ENCODE assay signal across 8 cellular contexts in genomic region chr12:109052097-109052414, GRCh38. TPM values are rescaled to one million over a fixed set of nuclear protein-coding genes. Genes with fewer than 3 reads are reported as not detected.
DNase-seq lines count a peak whose midpoint lies in the region; ATAC-seq and TF ChIP-seq lines count a peak whose summit lies in the region.

No MANE protein-coding gene starts in this region.

- no peak for TF ChIP-seq CTCF in HFFc6 (IDR thresholded peaks at IDR 0.05)

- peaks cover 23% of the 10 kb centered on the region for H3K4me1 Mint-ChIP-seq in HFFc6 (ENCODE audit: low read depth)
- peaks cover 5% of the 10 kb centered on the region for H3K4me1 Mint-ChIP-seq in activated T-helper 17 cell treated with anti-CD3 and anti-CD28 coated beads, Interleukin-2, amount 50 U/mL, for 72 hours
- peaks cover 12% of the 10 kb centered on the region for H3K4me1 Mint-ChIP-seq in stimulated activated naive CD8-positive, alpha-beta T cell treated with anti-CD3 and anti-CD28 coated beads, Interleukin-15, amount 100 ng/mL, for 72 hours

- H3K9me3 Mint-ChIP-seq in HFFc6, result no peaks in the 10 kb centered on the region
- H3K9me3 Mint-ChIP-seq in activated T-helper 17 cell treated with anti-CD3 and anti-CD28 coated beads, Interleukin-2, amount 50 U/mL, for 72 hours, result no peaks in the 10 kb centered on the region
- H3K9me3 Mint-ChIP-seq in stimulated activated naive CD8-positive, alpha-beta T cell treated with anti-CD3 and anti-CD28 coated beads, Interleukin-15, amount 100 ng/mL, for 72 hours, result no peaks in the 10 kb centered on the region

- H3K27me3 Mint-ChIP-seq in HFFc6 (ENCODE audit: insufficient read depth), result peaks cover 2% of the 10 kb centered on the region; the same call in 1 of the 2 replicates
- no peaks in the 10 kb centered on the region for H3K27me3 Mint-ChIP-seq in activated T-helper 17 cell treated with anti-CD3 and anti-CD28 coated beads, Interleukin-2, amount 50 U/mL, for 72 hours
- no peaks in the 10 kb centered on the region for H3K27me3 Mint-ChIP-seq in stimulated activated naive CD8-positive, alpha-beta T cell treated with anti-CD3 and anti-CD28 coated beads, Interleukin-15, amount 100 ng/mL, for 72 hours

- no peaks in the 10 kb centered on the region for H3K27me3 ChIP-seq in iPS-15b (ENCODE audit: control insufficient read depth, insufficient read depth, low read length)

- H3K9me3 ChIP-seq in iPS-15b (ENCODE audit: control insufficient read depth, insufficient read depth, low read length), result no peaks in the 10 kb centered on the region

- H3K4me3 Mint-ChIP-seq in HFFc6, result peak overlapping the region; percentile 99
- peak overlapping the region; percentile 82 for H3K4me3 Mint-ChIP-seq in activated T-helper 17 cell treated with anti-CD3 and anti-CD28 coated beads, Interleukin-2, amount 50 U/mL, for 72 hours
- H3K4me3 Mint-ChIP-seq in stimulated activated naive CD8-positive, alpha-beta T cell treated with anti-CD3 and anti-CD28 coated beads, Interleukin-15, amount 100 ng/mL, for 72 hours, result peak overlapping the region; percentile 93 to 97

- H3K36me3 ChIP-seq in iPS-15b (ENCODE audit: control insufficient read depth, insufficient read depth, low read length), result no peaks in the 10 kb centered on the region

- no peak for ATAC-seq in activated T-helper 17 cell treated with anti-CD3 and anti-CD28 coated beads, Interleukin-2, amount 50 U/mL, for 72 hours (replicated peaks)
- no peak for ATAC-seq in stimulated activated naive CD8-positive, alpha-beta T cell treated with anti-CD3 and anti-CD28 coated beads, Interleukin-15, amount 100 ng/mL, for 72 hours
- ATAC-seq in GM21367 (IDR thresholded peaks at IDR 0.05; ENCODE audit: unreplicated experiment), result no peak
- no peak for ATAC-seq in left colon
- no peak for ATAC-seq in HG02840 (IDR thresholded peaks at IDR 0.05; ENCODE audit: low FRiP score, unreplicated experiment)

- no peaks in the 10 kb centered on the region for H3K36me3 Mint-ChIP-seq in HFFc6 (ENCODE audit: low read depth)
- H3K36me3 Mint-ChIP-seq in activated T-helper 17 cell treated with anti-CD3 and anti-CD28 coated beads, Interleukin-2, amount 50 U/mL, for 72 hours (ENCODE audit: low read depth), result peaks cover 6% of the 10 kb centered on the region

- H3K27ac Mint-ChIP-seq in HFFc6, result peak overlapping the region; percentile 86
- H3K27ac Mint-ChIP-seq in activated T-helper 17 cell treated with anti-CD3 and anti-CD28 coated beads, Interleukin-2, amount 50 U/mL, for 72 hours, result peak overlapping the region; percentile 83
- peak overlapping the region; percentile 90 to 96 for H3K27ac Mint-ChIP-seq in stimulated activated naive CD8-positive, alpha-beta T cell treated with anti-CD3 and anti-CD28 coated beads, Interleukin-15, amount 100 ng/mL, for 72 hours

- H3K4me1 ChIP-seq in iPS-15b (ENCODE audit: control insufficient read depth, insufficient read depth, low read length), result peaks cover 3% of the 10 kb centered on the region

- peak overlapping the region; percentile 73 for H3K4me3 ChIP-seq in iPS-15b (ENCODE audit: low read depth, low read length)

- H3K9ac ChIP-seq in iPS-15b (ENCODE audit: low read depth, low read length), result no peak overlapping the region

- intact Hi-C loops in left colon (cut with DNase I, micrococcal nuclease), result no loop called here

- DNase-seq in HFFc6 (no peak), GOT3 (lab: John Stamatoyannopoulos, UW) (no peak), left colon (no peak)
- DNase-seq in stimulated activated naive CD8-positive, alpha-beta T cell treated with anti-CD3 and anti-CD28 coated beads, Interleukin-15, amount 100 ng/mL, for 72 hours, result no peak

RNA-seq across cellular contexts. Expression of gene USP30, which starts 0.3 kb away (rescaled TPM):
- total RNA-seq in HFFc6 (2021; fragmentation: NEBNext Ultra II Directional; extraction: Animal tissue kit (Norgen Biotek cat#: 25700)), result 10 to 100 TPM in 4 of 6 experiments, 1 to 10 TPM in 2; 8.0 to 11.7 (median 10.4) TPM
- 10 to 100 TPM in 1 of 2 donors, 1 to 10 TPM in 1; 8.5 to 11.6 TPM for total RNA-seq in activated T-helper 17 cell treated with anti-CD3 and anti-CD28 coated beads, Interleukin-2, amount 50 U/mL, for 72 hours
- 10 to 100 TPM; 26.6 to 33.5 TPM for total RNA-seq in left colon

RNA-seq across cellular contexts. Expression of gene SVOP, which starts 31.2 kb away (rescaled TPM):
- total RNA-seq in HFFc6 (2021; fragmentation: NEBNext Ultra II Directional; extraction: Animal tissue kit (Norgen Biotek cat#: 25700)), result not detected
- total RNA-seq in activated T-helper 17 cell treated with anti-CD3 and anti-CD28 coated beads, Interleukin-2, amount 50 U/mL, for 72 hours, result not detected
- total RNA-seq in left colon, result under 1 TPM; 0.09 to 0.45 TPM

RNA-seq across cellular contexts. Expression of gene ALKBH2, which starts 41.2 kb away (rescaled TPM):
- total RNA-seq in HFFc6 (2021; fragmentation: NEBNext Ultra II Directional; extraction: Animal tissue kit (Norgen Biotek cat#: 25700)), result 10 to 100 TPM; 12.3 to 17.1 (median 13.3) TPM
- 10 to 100 TPM; 16.2 to 25.9 TPM for total RNA-seq in activated T-helper 17 cell treated with anti-CD3 and anti-CD28 coated beads, Interleukin-2, amount 50 U/mL, for 72 hours
- 1 to 10 TPM; 5.4 to 7.7 TPM for total RNA-seq in left colon

RNA-seq across cellular contexts. Expression of gene UNG, which starts 45.3 kb away (rescaled TPM):
- total RNA-seq in HFFc6 (2021; fragmentation: NEBNext Ultra II Directional; extraction: Animal tissue kit (Norgen Biotek cat#: 25700)), result 10 to 100 TPM; 19.3 to 30.4 (median 21.8) TPM
- 10 to 100 TPM; 48.3 to 85.7 TPM for total RNA-seq in activated T-helper 17 cell treated with anti-CD3 and anti-CD28 coated beads, Interleukin-2, amount 50 U/mL, for 72 hours
- 10 to 100 TPM; 34.5 to 42.4 TPM for total RNA-seq in left colon
